In the genomic region with DNA sequence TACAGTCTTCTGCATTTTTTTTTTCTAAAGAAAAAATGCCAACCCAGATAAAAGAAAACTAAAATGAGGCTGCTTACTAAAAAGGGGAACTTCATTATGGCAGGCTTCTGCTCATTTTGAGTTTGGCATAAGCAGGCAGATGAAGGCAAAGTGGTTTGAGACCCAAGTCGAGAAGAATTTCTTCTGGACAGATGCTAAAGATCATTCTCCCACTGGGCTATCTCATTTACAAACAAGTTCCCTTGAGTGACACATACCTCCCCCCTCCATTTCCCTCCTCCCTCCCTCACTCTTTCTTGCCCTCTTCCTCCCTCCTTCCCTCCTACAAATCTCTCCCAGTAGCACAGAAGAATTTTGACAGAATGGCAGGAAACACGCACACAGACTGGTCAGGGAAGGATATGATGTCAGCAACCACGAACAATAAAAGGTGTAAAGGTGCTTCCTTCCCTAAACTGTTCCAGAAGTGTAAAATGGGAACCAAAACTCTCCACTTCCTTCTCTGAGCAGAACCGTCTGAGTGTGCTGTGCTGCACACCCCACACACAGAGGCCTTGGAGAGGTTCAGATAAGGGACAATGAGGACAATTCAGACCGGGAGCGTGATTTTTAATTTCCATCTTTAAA, we compare ENCODE assay signal across 8 cellular contexts. TPM values are rescaled to one million over a fixed set of nuclear protein-coding genes. Genes with fewer than 3 reads are reported as not detected.
DNase-seq lines count a peak whose midpoint lies in the region; ATAC-seq and TF ChIP-seq lines count a peak whose summit lies in the region.

No MANE protein-coding gene starts in this region.

- peaks cover 5 to 67% (median 6%) of the 10 kb centered on the region in 3 donors for H3K4me1 ChIP-seq in gastroesophageal sphincter

- H3K4me3 ChIP-seq in gastroesophageal sphincter: no peak overlapping the region

- H3K27me3 ChIP-seq in gastroesophageal sphincter: no peaks in the 10 kb centered on the region

- DNase-seq in C1 segment of cervical spinal cord (lab: John Stamatoyannopoulos, UW) (peak in 10 of 14 donors; percentile 13 to 62 (median 26)), T-helper 17 cell (no peak), pulmonary artery endothelial cell (ENCODE audit: low read depth, low spot score) (peak; percentile 99)
- no peak for DNase-seq in activated CD8-positive, alpha-beta memory T cell treated with anti-CD3 and anti-CD28 coated beads for 24 hours
- no peak for DNase-seq in activated CD4-positive, alpha-beta T cell treated with anti-CD3 and anti-CD28 coated beads, Interleukin-2, amount 50 U/mL, for 4 hours

- TF ChIP-seq POLR2A in gastroesophageal sphincter (IDR thresholded peaks at IDR 0.05): peak in 1 of 2 donors; percentile 18

- WGBS in gastroesophageal sphincter (ENCODE audit: low coverage in 1 of 2), 2 donors: 38 to 59% methylated on average over 6 of the region's 6 CpGs

- no peak overlapping the region for H3K27ac Mint-ChIP-seq in T-helper 17 cell

- peak overlapping the region; percentile 23 to 70 (median 62) for H3K27ac ChIP-seq in gastroesophageal sphincter

- peaks cover 17% of the 10 kb centered on the region for H3K4me1 Mint-ChIP-seq in T-helper 17 cell

- no peak for TF ChIP-seq CTCF in gastroesophageal sphincter (IDR thresholded peaks at IDR 0.05)

- no peaks in the 10 kb centered on the region for H3K9me3 ChIP-seq in T-helper 17 cell (ENCODE audit: control insufficient read depth, low read length, poor library complexity, severe bottlenecking)
- no peaks in the 10 kb centered on the region for H3K9me3 ChIP-seq in gastroesophageal sphincter

- H3K4me3 Mint-ChIP-seq in T-helper 17 cell: peak overlapping the region; percentile 55

- peaks cover 0 to 8% of the 10 kb centered on the region in 2 donors for H3K36me3 ChIP-seq in gastroesophageal sphincter

- no peaks in the 10 kb centered on the region for H3K27me3 Mint-ChIP-seq in T-helper 17 cell

- no peaks in the 10 kb centered on the region for H3K36me3 Mint-ChIP-seq in T-helper 17 cell (ENCODE audit: low read depth)

- TF ChIP-seq EP300 in gastroesophageal sphincter (IDR thresholded peaks at IDR 0.05): no peak

- ATAC-seq in GM19452 (IDR thresholded peaks at IDR 0.05; ENCODE audit: unreplicated experiment) (peak; percentile 61), HG03432 (IDR thresholded peaks at IDR 0.05; ENCODE audit: unreplicated experiment) (peak; percentile 75), T-helper 17 cell (peak; percentile 77), gastroesophageal sphincter (peak; percentile 79)

RNA-seq across cellular contexts. Expression of a gene that starts 55.9 kb away (rescaled TPM):
- total RNA-seq in T-helper 17 cell (10 to 100 TPM; 10.9 to 11.9 TPM), gastroesophageal sphincter (10 to 100 TPM; 23.1 to 66.9 (median 29.5) TPM), pulmonary artery endothelial cell (33.2 and 34.3 TPM in 2 replicates)

Comparison
In these comparisons a context has a peak if more than half of its experiments do, and no peak if none do; other contexts are left out.
1. DNase-seq: peak in C1 segment of cervical spinal cord (10 of 14) and pulmonary artery endothelial cell (single experiment); none in T-helper 17 cell (0 of 3), activated CD8-positive, alpha-beta memory T cell treated with anti-CD3 and anti-CD28 coated beads for 24 hours (single experiment) and activated CD4-positive, alpha-beta T cell treated with anti-CD3 and anti-CD28 coated beads, Interleukin-2, amount 50 U/mL, for 4 hours (0 of 2).
2. Peak in every context shown above with its lines, with median percentiles within 50 percentile points of each other: ATAC-seq.